ENCODE assay signal across 38 cellular contexts in the genomic region with DNA sequence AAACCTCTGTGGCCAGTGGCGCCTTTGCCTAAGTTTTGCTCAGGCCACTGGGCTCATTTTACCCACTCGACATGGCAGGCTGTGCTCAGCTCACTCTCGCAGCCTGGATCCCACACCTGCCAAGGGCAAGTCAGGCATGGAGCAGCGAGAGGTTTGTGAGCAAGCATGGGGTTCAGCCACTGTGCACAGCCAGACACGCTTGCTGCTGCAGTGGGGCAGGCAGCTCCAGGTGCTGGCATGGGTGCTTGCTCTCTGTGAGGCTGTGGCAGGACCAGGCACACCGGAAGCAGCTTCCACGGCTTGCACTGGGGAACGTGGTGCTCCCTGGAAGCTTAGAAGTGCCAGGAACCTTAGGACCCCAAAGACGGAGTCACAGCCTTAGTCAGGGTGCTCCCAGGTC.
"Had no signal": no experiment of that assay in that cellular context is flagged by ENCODE, and none has a peak within 500 bp of the region (broad histone marks: within the 10 kb centered on the region; RNA-seq: fewer than 3 reads in every experiment).

No MANE protein-coding gene starts in this region.

- H3K27ac ChIP-seq: brain microvascular endothelial cell, Peyer's patch, VCaP had no signal

- H3K27me3 Mint-ChIP-seq: activated B cell treated with CpG ODN at 0.5 μM for 24 hours; activated CD4-positive, alpha-beta memory T cell treated with anti-CD3 and anti-CD28 coated beads for 36 hours; activated naive CD4-positive, alpha-beta T cell treated with anti-CD3 and anti-CD28 coated beads, Interleukin-2, amount 10 ng/mL, durations not matched to agents 7 days and 5 days; activated naive CD8-positive, alpha-beta T cell; activated naive CD8-positive, alpha-beta T cell treated with anti-CD3 and anti-CD28 coated beads, Interleukin-2, amount 50 U/mL, for 24 hours had no signal

- H3K36me3 Mint-ChIP-seq: activated CD4-positive, alpha-beta memory T cell treated with anti-CD3 and anti-CD28 coated beads for 36 hours; activated naive CD4-positive, alpha-beta T cell treated with anti-CD3 and anti-CD28 coated beads, Interleukin-2, amount 10 ng/mL, durations not matched to agents 7 days and 5 days; activated naive CD8-positive, alpha-beta T cell had no signal

- H3K4me3 Mint-ChIP-seq: activated B cell treated with CpG ODN at 0.5 μM for 24 hours; activated CD4-positive, alpha-beta memory T cell treated with anti-CD3 and anti-CD28 coated beads for 36 hours; activated naive CD4-positive, alpha-beta T cell treated with anti-CD3 and anti-CD28 coated beads, Interleukin-2, amount 10 ng/mL, durations not matched to agents 7 days and 5 days; activated naive CD8-positive, alpha-beta T cell; activated naive CD8-positive, alpha-beta T cell treated with anti-CD3 and anti-CD28 coated beads, Interleukin-2, amount 50 U/mL, for 24 hours; activated T-cell treated with anti-CD3 and anti-CD28 coated beads, Interleukin-2, amount 50 U/mL, for 4 hours; activated T-helper 1 cell treated with anti-CD3 and anti-CD28 coated beads, Interleukin-12 subunit alpha, Interleukin-12 subunit beta, Interleukin-2, Interleukin-4 antibody, amounts not matched to agents 30 ng/mL and 10 ng/mL and 1 ng/mL, durations not matched to agents 14 hours and 24 hours and 36 hours had no signal

- ATAC-seq: activated naive CD8-positive, alpha-beta T cell treated with anti-CD3 and anti-CD28 coated beads, Interleukin-2, amount 50 U/mL, for 24 hours; activated T-cell treated with anti-CD3 and anti-CD28 coated beads, Interleukin-2, amount 50 U/mL, for 4 hours; K562; PC-3; SK-N-SH treated with all-trans-retinoic acid at 6 μM for 48 hours had no signal

- H3K4me1 ChIP-seq: Peyer's patch had no signal

- DNase-seq: activated B cell treated with CpG ODN at 0.5 μM for 24 hours; activated CD4-positive, alpha-beta memory T cell treated with anti-CD3 and anti-CD28 coated beads for 36 hours; activated CD4-positive, alpha-beta T cell treated with anti-CD3 and anti-CD28 coated beads for 4 hours; activated CD4-positive, alpha-beta T cell treated with anti-CD3 and anti-CD28 coated beads, Interleukin-2, amount 50 U/mL, for 1 hour; activated CD4-positive, CD25-positive, alpha-beta regulatory T cell treated with anti-CD3 and anti-CD28 coated beads, Interleukin-2, amount 50 U/mL, for 72 hours; activated CD8-positive, alpha-beta memory T cell treated with anti-CD3 and anti-CD28 coated beads, Interleukin-2, amount 50 U/mL, for 4 hours; activated gamma-delta T cell treated with Interleukin-2 at 50 U/mL for 16 hours; activated naive CD4-positive, alpha-beta T cell treated with anti-CD3 and anti-CD28 coated beads, Interleukin-2, amount 10 ng/mL, durations not matched to agents 7 days and 5 days; activated naive CD8-positive, alpha-beta T cell treated with anti-CD3 and anti-CD28 coated beads, Interleukin-2, amount 50 U/mL, for 24 hours; activated T-cell treated with anti-CD3 and anti-CD28 coated beads for 4 hours; activated T-cell treated with anti-CD3 and anti-CD28 coated beads, Interleukin-2, amount 50 U/mL, for 4 hours; amniotic stem cell; aorta; brain microvascular endothelial cell; central memory CD4-positive, alpha-beta T cell; NCI-H1105; NCI-H1417 treated with DMSO at 0.1 percent for 48 hours; NCI-H187 treated with DMSO at 0.1 percent for 48 hours; NCI-H2081; NCI-H2171 treated with DMSO at 0.1 percent for 48 hours; NCI-H226; NCI-H446 treated with DMSO at 0.1 percent for 48 hours; NCI-H524; NCI-H69; NCI-H82; PC-3; Peyer's patch; RPMI8226; SIG-M5; SW 1271; T-helper 1 cell; T-helper 2 cell; T-helper 9 cell had no signal

- H3K27ac Mint-ChIP-seq: activated B cell treated with CpG ODN at 0.5 μM for 24 hours; activated CD4-positive, alpha-beta memory T cell treated with anti-CD3 and anti-CD28 coated beads for 36 hours; activated naive CD4-positive, alpha-beta T cell treated with anti-CD3 and anti-CD28 coated beads, Interleukin-2, amount 10 ng/mL, durations not matched to agents 7 days and 5 days; activated naive CD8-positive, alpha-beta T cell; activated naive CD8-positive, alpha-beta T cell treated with anti-CD3 and anti-CD28 coated beads, Interleukin-2, amount 50 U/mL, for 24 hours; activated T-helper 1 cell treated with anti-CD3 and anti-CD28 coated beads, Interleukin-12 subunit alpha, Interleukin-12 subunit beta, Interleukin-2, Interleukin-4 antibody, amounts not matched to agents 30 ng/mL and 10 ng/mL and 1 ng/mL, durations not matched to agents 14 hours and 24 hours and 36 hours had no signal

- H3K27me3 ChIP-seq: brain microvascular endothelial cell, Peyer's patch had no signal

- H3K4me1 Mint-ChIP-seq: activated B cell treated with CpG ODN at 0.5 μM for 24 hours; activated naive CD4-positive, alpha-beta T cell treated with anti-CD3 and anti-CD28 coated beads, Interleukin-2, amount 10 ng/mL, durations not matched to agents 7 days and 5 days; activated naive CD8-positive, alpha-beta T cell treated with anti-CD3 and anti-CD28 coated beads, Interleukin-2, amount 50 U/mL, for 24 hours had no signal

- H3K36me3 ChIP-seq: brain microvascular endothelial cell, Peyer's patch had no signal

- H3K4me3 ChIP-seq: K562, Peyer's patch had no signal
